In genomic region chr15:92914768-92915221, GRCh38 we compare ENCODE assay signal across 8 cellular contexts. TPM values are rescaled to one million over a fixed set of nuclear protein-coding genes. Genes with fewer than 3 reads are reported as not detected.
DNase-seq lines count a peak whose midpoint lies in the region; ATAC-seq and TF ChIP-seq lines count a peak whose summit lies in the region.

No MANE protein-coding gene starts in this region.

- TF ChIP-seq CTCF in brain (conservative IDR thresholded peaks at IDR 0.05) (no peak), nephron (IDR thresholded peaks at IDR 0.05; ENCODE audit: unreplicated experiment in 3 of 3) (no peak)

- peaks cover 0 to 3% (median 0%) of the 10 kb centered on the region in 5 experiments for H3K9me3 Mint-ChIP-seq in brain
- no peaks in the 10 kb centered on the region for H3K9me3 Mint-ChIP-seq in nephron

- H3K27ac Mint-ChIP-seq in brain (peak overlapping the region; percentile 30 to 99 (median 77)), nephron (peak overlapping the region; percentile 78 to 91 (median 83))

- H3K4me3 Mint-ChIP-seq in brain (peak overlapping the region in 4 of 5 experiments; percentile 37 to 68 (median 42)), nephron (no peak overlapping the region)

- H3K4me1 Mint-ChIP-seq in brain (peaks cover 96% of the 10 kb centered on the region), nephron (peaks cover 69% of the 10 kb centered on the region)

- no peak for DNase-seq in NCI-H1092 treated with DMSO at 0.1 percent for 48 hours (lab: John Stamatoyannopoulos, UW)
- DNase-seq in anterior cingulate cortex (lab: John Stamatoyannopoulos, UW) = no peak
- no peak for DNase-seq in cortex of kidney (lab: John Stamatoyannopoulos, UW)

- H3K27me3 Mint-ChIP-seq in brain = no peaks in the 10 kb centered on the region
- no peaks in the 10 kb centered on the region for H3K27me3 Mint-ChIP-seq in nephron (ENCODE audit: low read depth)

- H3K36me3 Mint-ChIP-seq in brain = peaks cover 80% of the 10 kb centered on the region
- H3K36me3 Mint-ChIP-seq in nephron (ENCODE audit: low read depth) = peaks cover 69% of the 10 kb centered on the region

- ATAC-seq in GM18909 (IDR thresholded peaks at IDR 0.05; ENCODE audit: poor library complexity, unreplicated experiment) (peak; percentile 43), HG03469 (IDR thresholded peaks at IDR 0.05; ENCODE audit: unreplicated experiment) (peak; percentile 42), GM21367 (IDR thresholded peaks at IDR 0.05; ENCODE audit: unreplicated experiment) (no peak)

RNA-seq across cellular contexts. Expression of gene CHD2, which starts 14.7 kb away (rescaled TPM):
- polyA plus RNA-seq in brain (ENCODE audit: insufficient read depth, low read depth, low replicate concordance) = 28.2 TPM

Comparison
In these comparisons a context has a peak if more than half of its experiments do, and no peak if none do; other contexts are left out.
1. H3K4me3 Mint-ChIP-seq: peak in brain (4 of 5); none in nephron (0 of 3).